Comparison of ENCODE assay signal across 13 cellular contexts in the genomic region with DNA sequence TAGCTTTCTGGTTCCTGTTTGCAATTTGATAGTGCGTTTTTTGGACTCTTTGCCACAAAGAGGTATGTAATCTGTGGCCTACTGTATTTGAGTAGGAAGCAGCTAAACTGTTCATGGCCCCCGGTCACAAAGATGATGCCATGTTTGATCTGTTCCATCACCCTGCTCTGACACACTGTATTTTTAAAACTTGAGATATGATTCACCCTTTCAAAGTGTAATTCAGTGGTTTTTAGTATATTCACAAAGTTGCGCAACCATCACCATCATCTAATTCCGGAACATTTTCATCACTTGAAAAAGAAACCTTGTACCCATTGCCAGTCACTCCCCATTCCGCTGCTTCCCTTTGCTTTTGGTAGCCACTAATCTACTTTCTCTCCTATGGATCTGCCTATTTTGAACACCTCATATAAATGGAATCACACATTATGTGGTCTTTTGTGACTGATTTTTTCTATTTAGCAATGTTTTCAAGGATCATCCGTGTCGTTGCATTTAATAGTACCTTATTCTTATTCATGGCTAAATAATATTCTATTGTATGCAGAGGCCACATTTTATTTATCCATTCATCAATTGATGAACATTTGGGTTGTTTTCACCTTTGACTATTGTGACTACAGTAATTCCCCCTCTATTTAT.
DNase-seq lines count a peak whose midpoint lies in the region; ATAC-seq, FAIRE-seq and TF ChIP-seq lines count a peak whose summit lies in the region.
"Had no signal": no experiment of that assay in that cellular context is flagged by ENCODE, and none has a peak within 500 bp of the region (broad histone marks: within the 10 kb centered on the region; RNA-seq: fewer than 3 reads in every experiment).

No MANE protein-coding gene starts in this region.

- ATAC-seq in stimulated activated effector memory CD8-positive, alpha-beta T cell treated with anti-CD3 and anti-CD28 coated beads, Interleukin-12 subunit alpha, Interleukin-12 subunit beta, amount 100 ng/mL, for 72 hours, result peak; percentile 92
- no peak for ATAC-seq in HG03108 (IDR thresholded peaks at IDR 0.05; ENCODE audit: unreplicated experiment)

- no peak for TF ChIP-seq CTCF in epithelial cell of esophagus (IDR thresholded peaks at IDR 0.05; ENCODE audit: insufficient read depth, low read depth, low read length, missing control alignments)

- H3K4me3 ChIP-seq in epithelial cell of esophagus (ENCODE audit: low read length), result no peak overlapping the region
- H3K4me3 ChIP-seq: BLaER1 treated with 17β-estradiol and CSF1 and Interleukin-3, amounts not matched to agents 10 nM and 100 nM; vagina had no signal

- no peaks in the 10 kb centered on the region for H3K4me1 Mint-ChIP-seq in activated naive CD4-positive, alpha-beta T cell treated with anti-CD3 and anti-CD28 coated beads, Interleukin-2, amount 10 ng/mL, durations not matched to agents 7 days and 5 days
- peaks cover 7% of the 10 kb centered on the region for H3K4me1 Mint-ChIP-seq in stimulated activated effector memory CD8-positive, alpha-beta T cell treated with anti-CD3 and anti-CD28 coated beads, Interleukin-12 subunit alpha, Interleukin-12 subunit beta, amount 100 ng/mL, for 72 hours

- peaks cover 8% of the 10 kb centered on the region for H3K9me3 Mint-ChIP-seq in activated naive CD4-positive, alpha-beta T cell treated with anti-CD3 and anti-CD28 coated beads, Interleukin-2, amount 10 ng/mL, durations not matched to agents 7 days and 5 days
- H3K9me3 Mint-ChIP-seq in stimulated activated effector memory CD8-positive, alpha-beta T cell treated with anti-CD3 and anti-CD28 coated beads, Interleukin-12 subunit alpha, Interleukin-12 subunit beta, amount 100 ng/mL, for 72 hours, result no peaks in the 10 kb centered on the region

- CTCF ChIA-PET in activated naive CD4-positive, alpha-beta T cell treated with anti-CD3 and anti-CD28 coated beads, Interleukin-2, amount 10 ng/mL, durations not matched to agents 7 days and 5 days (lab: Charles Lee), result interaction anchor here (1.1 kb wide), 1 partner anchor 19 kb away, joined by 3 read pairs; no protein-coding TSS in a partner anchor

- no peak overlapping the region for H3K4me3 Mint-ChIP-seq in activated naive CD4-positive, alpha-beta T cell treated with anti-CD3 and anti-CD28 coated beads, Interleukin-2, amount 10 ng/mL, durations not matched to agents 7 days and 5 days
- no peak overlapping the region for H3K4me3 Mint-ChIP-seq in stimulated activated effector memory CD8-positive, alpha-beta T cell treated with anti-CD3 and anti-CD28 coated beads, Interleukin-12 subunit alpha, Interleukin-12 subunit beta, amount 100 ng/mL, for 72 hours
- H3K4me3 Mint-ChIP-seq: endodermal cell had no signal

- no peaks in the 10 kb centered on the region for H3K27me3 Mint-ChIP-seq in activated naive CD4-positive, alpha-beta T cell treated with anti-CD3 and anti-CD28 coated beads, Interleukin-2, amount 10 ng/mL, durations not matched to agents 7 days and 5 days

- FAIRE-seq in RCC 7860 (lab: Jason Lieb, UNC), result peak; percentile 60
- no peak for FAIRE-seq in urothelium cell line (lab: Jason Lieb, UNC)
- FAIRE-seq: kidney had no signal

- H3K36me3 Mint-ChIP-seq in activated naive CD4-positive, alpha-beta T cell treated with anti-CD3 and anti-CD28 coated beads, Interleukin-2, amount 10 ng/mL, durations not matched to agents 7 days and 5 days, result peaks cover 2% of the 10 kb centered on the region
- H3K36me3 Mint-ChIP-seq in stimulated activated effector memory CD8-positive, alpha-beta T cell treated with anti-CD3 and anti-CD28 coated beads, Interleukin-12 subunit alpha, Interleukin-12 subunit beta, amount 100 ng/mL, for 72 hours, result no peaks in the 10 kb centered on the region

- H3K27ac Mint-ChIP-seq in activated naive CD4-positive, alpha-beta T cell treated with anti-CD3 and anti-CD28 coated beads, Interleukin-2, amount 10 ng/mL, durations not matched to agents 7 days and 5 days, result no peak overlapping the region
- no peak overlapping the region for H3K27ac Mint-ChIP-seq in stimulated activated effector memory CD8-positive, alpha-beta T cell treated with anti-CD3 and anti-CD28 coated beads, Interleukin-12 subunit alpha, Interleukin-12 subunit beta, amount 100 ng/mL, for 72 hours
- H3K27ac Mint-ChIP-seq: endodermal cell had no signal

- peak; percentile 16 for DNase-seq in activated naive CD4-positive, alpha-beta T cell treated with Interleukin-2 at 50 U/mL for 16 hours
- DNase-seq in activated naive CD4-positive, alpha-beta T cell treated with anti-CD3 and anti-CD28 coated beads, Interleukin-2, amount 10 ng/mL, durations not matched to agents 7 days and 5 days, result no peak
- DNase-seq in RCC 7860 (ENCODE audit: low spot score) (peak; percentile 84), epithelial cell of esophagus (ENCODE audit: low read depth) (peak; percentile 95), islet precursor cell (no peak), urothelium cell line (ENCODE audit: low spot score) (no peak)
- no peak for DNase-seq in stimulated activated effector memory CD8-positive, alpha-beta T cell treated with anti-CD3 and anti-CD28 coated beads, Interleukin-12 subunit alpha, Interleukin-12 subunit beta, amount 100 ng/mL, for 72 hours (ENCODE audit: low spot score in 2 of 2)
- DNase-seq: activated gamma-delta T cell, endodermal cell, kidney had no signal

Comparison
In these comparisons a context has a peak if more than half of its experiments do, and no peak if none do; other contexts are left out.
1. DNase-seq: peak in activated naive CD4-positive, alpha-beta T cell treated with Interleukin-2 at 50 U/mL for 16 hours (single experiment), RCC 7860 (single experiment) and epithelial cell of esophagus (single experiment); none in activated naive CD4-positive, alpha-beta T cell treated with anti-CD3 and anti-CD28 coated beads, Interleukin-2, amount 10 ng/mL, durations not matched to agents 7 days and 5 days (single experiment), stimulated activated effector memory CD8-positive, alpha-beta T cell treated with anti-CD3 and anti-CD28 coated beads, Interleukin-12 subunit alpha, Interleukin-12 subunit beta, amount 100 ng/mL, for 72 hours (0 of 2), islet precursor cell (single experiment) and urothelium cell line (single experiment).